Comparison of ENCODE assay signal across 23 cellular contexts in the genomic region with DNA sequence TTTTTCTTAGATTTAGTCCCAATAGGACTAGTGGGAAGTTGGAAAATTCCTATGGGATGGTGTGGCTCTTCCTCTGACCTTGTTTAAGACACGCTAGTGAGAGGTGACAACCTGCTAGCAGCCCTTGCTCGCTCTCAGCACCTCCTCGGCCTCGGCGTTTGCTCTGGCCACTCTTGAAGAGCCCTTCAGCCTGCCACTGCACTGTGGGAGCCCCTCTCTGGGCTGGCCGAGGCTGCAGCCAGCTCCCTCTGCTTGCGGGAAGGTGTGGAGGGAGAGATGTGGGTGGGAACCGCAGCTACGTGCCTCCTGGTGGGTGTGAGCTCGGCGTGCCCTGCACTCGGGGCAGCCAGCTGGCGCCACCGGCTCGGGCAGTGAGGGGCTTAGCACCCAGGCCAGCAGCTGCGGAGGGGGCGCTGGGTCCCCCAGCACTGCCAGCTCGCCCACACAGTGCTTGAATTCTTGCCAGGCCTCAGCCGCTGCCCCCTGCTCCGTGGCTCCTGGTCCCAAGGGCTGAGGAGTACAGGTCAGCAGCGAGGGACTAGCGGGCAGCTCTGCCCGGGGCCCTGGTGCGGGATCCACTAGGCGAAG.
"Had no signal": no experiment of that assay in that cellular context is flagged by ENCODE, and none has a peak within 500 bp of the region (broad histone marks: within the 10 kb centered on the region; RNA-seq: fewer than 3 reads in every experiment).

No MANE protein-coding gene starts in this region.

- H3K27ac ChIP-seq: coronary artery, dorsolateral prefrontal cortex, esophagus muscularis mucosa, foreskin keratinocyte, gastroesophageal sphincter, heart left ventricle, hepatocyte, left lung, lower lobe of right lung had no signal

- H3K4me2 ChIP-seq: hepatocyte had no signal

- ATAC-seq: foreskin keratinocyte, gastroesophageal sphincter, heart left ventricle, left cardiac atrium, left lung, left ventricle myocardium superior, lower lobe of right lung, mucosa of descending colon had no signal

- H3K4me1 ChIP-seq: esophagus muscularis mucosa, lower lobe of right lung had no signal

- H3K4me3 ChIP-seq: coronary artery, dorsolateral prefrontal cortex, esophagus muscularis mucosa, gastroesophageal sphincter, heart left ventricle, hepatocyte, left lung, lower lobe of right lung, mucosa of descending colon had no signal

- H3K36me3 ChIP-seq: esophagus muscularis mucosa, gastroesophageal sphincter, heart left ventricle, left lung, lower lobe of right lung had no signal

- DNase-seq: dermis blood vessel endothelial cell; dorsolateral prefrontal cortex; effector CD4-positive, alpha-beta T cell; effector memory CD4-positive, alpha-beta T cell; foreskin keratinocyte; heart left ventricle; hypothalamus; immature natural killer cell; islet precursor cell; left cardiac atrium; left lung; left ventricle myocardium superior; lower lobe of right lung; mesenchymal stem cell; mucosa of descending colon; naive B cell had no signal

- H3K9me3 ChIP-seq: esophagus muscularis mucosa, gastroesophageal sphincter, heart left ventricle, left lung, lower lobe of right lung, mucosa of descending colon had no signal

- FAIRE-seq: colon, endothelial cell of umbilical vein, frontal cortex had no signal

- H2AFZ ChIP-seq: hepatocyte had no signal

- H3K27me3 ChIP-seq: esophagus muscularis mucosa, foreskin keratinocyte, gastroesophageal sphincter, heart left ventricle, hepatocyte, left lung had no signal

- H3K79me2 ChIP-seq: hepatocyte had no signal
